Comparison of ENCODE assay signal across 18 cellular contexts in genomic region chr22:50670513-50670912, GRCh38. TPM values are rescaled to one million over a fixed set of nuclear protein-coding genes. Genes with fewer than 3 reads are reported as not detected.
A peak's percentile ranks its signal among the peaks of the same experiment; 100 is the strongest.
DNase-seq lines count a peak whose midpoint lies in the region.
"Had no signal": no experiment of that assay in that cellular context is flagged by ENCODE, and none has a peak within 500 bp of the region (broad histone marks: within the 10 kb centered on the region; RNA-seq: fewer than 3 reads in every experiment).

No MANE protein-coding gene starts in this region.

- H3K27me3 ChIP-seq in H7 (ENCODE audit: control insufficient read depth, insufficient read depth, low read length) = peaks cover 28% of the 10 kb centered on the region
- peaks cover 6 to 37% (median 21%) of the 10 kb centered on the region in 5 donors for H3K27me3 ChIP-seq in subcutaneous abdominal adipose tissue (ENCODE audit: control insufficient read depth in 5 of 5, insufficient read depth in 4 of 5, low read length in 5 of 5)

- H3K36me3 ChIP-seq in H7 (replicated peaks; ENCODE audit: control insufficient read depth, insufficient read depth, low read length) (no peaks in the 10 kb centered on the region), subcutaneous abdominal adipose tissue (ENCODE audit: control insufficient read depth in 5 of 5, insufficient read depth in 5 of 5, low read length in 5 of 5) (peaks cover 0 to 4% (median 2%) of the 10 kb centered on the region in 5 donors)
- H3K36me3 ChIP-seq: BE2C, cardiac muscle cell had no signal

- DNase-seq in H7 = peak; percentile 37
- peak; percentile 6 for DNase-seq in iPS-NIHi7 (ENCODE audit: extremely low spot score)
- DNase-seq in NCI-H82 (lab: John Stamatoyannopoulos, UW) = no peak
- DNase-seq in NCI-H146 treated with DMSO at 0.1 percent for 48 hours (lab: John Stamatoyannopoulos, UW; ENCODE audit: unreplicated experiment) = no peak
- no peak for DNase-seq in stimulated activated CD4-positive, alpha-beta T cell treated with anti-CD3 and anti-CD28 coated beads, Interleukin-2, amount 100 ng/mL, for 48 hours
- DNase-seq: activated CD4-positive, alpha-beta T cell treated with anti-CD3 and anti-CD28 coated beads, Interleukin-2, amount 50 U/mL, for 4 hours; activated naive CD8-positive, alpha-beta T cell treated with anti-CD3 and anti-CD28 coated beads for 36 hours; activated T-cell treated with anti-CD3 and anti-CD28 coated beads, Interleukin-2, amount 50 U/mL, for 72 hours; BE2C; effector memory CD4-positive, alpha-beta T cell; HCEC 1CT; NCI-H1694; NCI-H510A treated with DMSO at 0.1 percent for 48 hours; OCI-M1 had no signal

- H3K27ac ChIP-seq in angular gyrus (ENCODE audit: low read depth, low read length) (peak overlapping the region; percentile 74), subcutaneous abdominal adipose tissue (ENCODE audit: low read depth, low read length) (peak overlapping the region; percentile 75)
- H3K27ac ChIP-seq: cardiac muscle cell, SK-N-MC had no signal

- peaks cover 2 to 33% (median 18%) of the 10 kb centered on the region in 5 donors for H3K4me1 ChIP-seq in subcutaneous abdominal adipose tissue (ENCODE audit: control insufficient read depth in 5 of 5, insufficient read depth in 5 of 5, low read length in 5 of 5)
- H3K4me1 ChIP-seq: BE2C had no signal

- peak overlapping the region in 1 of 5 donors; percentile 28 for H3K9ac ChIP-seq in subcutaneous abdominal adipose tissue (ENCODE audit: low read length in 5 of 5)

- no peaks in the 10 kb centered on the region for H3K9me3 ChIP-seq in subcutaneous abdominal adipose tissue (ENCODE audit: control insufficient read depth in 5 of 5, low read length in 5 of 5)
- H3K9me3 ChIP-seq: BE2C had no signal

- H3K4me3 ChIP-seq in H7 (ENCODE audit: insufficient read depth, low read depth, low read length) = no peak overlapping the region
- H3K4me3 ChIP-seq in subcutaneous abdominal adipose tissue (ENCODE audit: low read depth in 1 of 5, low read length in 5 of 5) = no peak overlapping the region
- H3K4me3 ChIP-seq: cardiac muscle cell, SK-N-MC had no signal

RNA-seq across cellular contexts. Expression of gene SHANK3, which starts 2.1 kb away (rescaled TPM):
- 1.8 and 2.1 TPM in 2 replicates for total RNA-seq in H7 (2014; rRNA removed; shearing (Covaris generic))

RNA-seq across cellular contexts. Expression of gene ARSA, which starts 42.6 kb away (rescaled TPM):
- 9.5 and 11.3 TPM in 2 replicates for total RNA-seq in H7 (2014; rRNA removed; shearing (Covaris generic))

Comparison
In these comparisons a context has a peak if more than half of its experiments do, and no peak if none do; other contexts are left out.
1. DNase-seq: peak in H7 (single experiment) and iPS-NIHi7 (single experiment); none in NCI-H82 (single experiment), NCI-H146 treated with DMSO at 0.1 percent for 48 hours (single experiment) and stimulated activated CD4-positive, alpha-beta T cell treated with anti-CD3 and anti-CD28 coated beads, Interleukin-2, amount 100 ng/mL, for 48 hours (0 of 2).